Comparison of ENCODE assay signal across 8 cellular contexts in the genomic region with DNA sequence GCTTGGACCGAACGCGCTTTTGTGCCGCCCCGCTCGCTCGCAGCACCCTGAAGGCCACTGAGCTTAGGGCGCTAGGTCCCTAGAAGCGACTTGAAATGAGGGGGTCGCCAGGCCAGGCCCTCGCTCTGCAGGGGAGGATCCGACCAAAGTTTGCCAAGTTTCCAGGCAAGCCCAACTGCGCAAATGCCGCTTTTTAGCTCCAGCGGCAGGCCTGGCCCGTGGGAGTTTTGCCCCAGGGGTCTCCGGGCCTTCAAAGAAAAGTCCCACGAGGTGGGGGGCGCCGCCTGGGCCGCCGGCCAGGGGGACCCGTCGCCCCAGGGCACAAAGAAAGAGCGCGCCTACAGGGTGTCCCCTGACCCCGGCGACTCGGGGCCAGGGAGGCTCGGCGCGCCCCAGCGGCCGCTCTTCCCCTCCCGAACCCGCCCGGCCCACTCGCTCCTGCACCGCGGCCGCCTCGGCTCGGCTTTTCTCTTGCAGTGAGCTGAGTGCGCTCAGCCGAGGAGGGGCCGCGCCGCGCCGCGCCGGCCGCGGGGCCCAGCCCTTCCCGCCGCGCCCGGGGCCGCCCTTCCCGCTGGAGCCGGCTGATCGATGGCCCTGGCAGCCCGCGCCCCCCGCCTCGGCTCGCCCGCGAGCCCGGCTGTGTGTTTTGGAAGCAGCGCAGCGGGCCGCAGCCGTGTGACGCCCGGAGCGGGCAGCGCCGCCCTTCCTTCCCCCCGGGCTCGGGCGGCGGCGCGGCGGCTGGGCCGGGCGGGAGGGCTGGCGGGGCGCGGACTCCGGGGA. TPM values are rescaled to one million over a fixed set of nuclear protein-coding genes. Genes with fewer than 3 reads are reported as not detected.
DNase-seq lines count a peak whose midpoint lies in the region; ATAC-seq and TF ChIP-seq lines count a peak whose summit lies in the region.

No MANE protein-coding gene starts in this region.

- DNase-seq in dermis blood vessel endothelial cell (peak; percentile 47), upper lobe of right lung (no peak), AML-193 (lab: John Stamatoyannopoulos, UW) (no peak)

- H3K27me3 ChIP-seq in BLaER1 (peaks cover 71% of the 10 kb centered on the region), mucosa of rectum (ENCODE audit: control insufficient read depth in 2 of 2, insufficient read depth in 2 of 2, low read length in 2 of 2) (no peaks in the 10 kb centered on the region), upper lobe of right lung (no peaks in the 10 kb centered on the region)

- intact Hi-C loops in upper lobe of right lung (cut with DNase I) = no loop called here

- H3K4me3 ChIP-seq in BLaER1 (peak overlapping the region; percentile 74), mucosa of rectum (ENCODE audit: low read length in 2 of 2) (peak overlapping the region; percentile 76 to 77), upper lobe of right lung (peak overlapping the region; percentile 75)

- H3K4me1 ChIP-seq in BLaER1 (peaks cover 9% of the 10 kb centered on the region), mucosa of rectum (ENCODE audit: control insufficient read depth in 2 of 2, insufficient read depth in 2 of 2, low read length in 2 of 2) (peaks cover 20 to 27% of the 10 kb centered on the region in 2 donors), upper lobe of right lung (peaks cover 27% of the 10 kb centered on the region)

- H3K27ac ChIP-seq in BLaER1 (no peak overlapping the region), mucosa of rectum (ENCODE audit: low read depth in 2 of 2, low read length in 2 of 2) (peak overlapping the region; percentile 99), upper lobe of right lung (peak overlapping the region; percentile 99)

- TF ChIP-seq CTCF in upper lobe of right lung (IDR thresholded peaks at IDR 0.05) = no peak

- H3K9me3 ChIP-seq in BLaER1 (no peaks in the 10 kb centered on the region), mucosa of rectum (ENCODE audit: control insufficient read depth in 2 of 2, low read length in 2 of 2) (no peaks in the 10 kb centered on the region), upper lobe of right lung (no peaks in the 10 kb centered on the region)

- H4K20me1 ChIP-seq in BLaER1 = peaks cover 41% of the 10 kb centered on the region

- peak overlapping the region; percentile 50; the same call in 1 of the 2 replicates for H3K9ac ChIP-seq in BLaER1
- peak overlapping the region; percentile 89 to 96 for H3K9ac ChIP-seq in mucosa of rectum (ENCODE audit: low read depth in 1 of 2, low read length in 2 of 2)

- H3K4me2 ChIP-seq in BLaER1 = peak overlapping the region; percentile 100

- no peaks in the 10 kb centered on the region for H3K36me3 ChIP-seq in BLaER1
- H3K36me3 ChIP-seq in mucosa of rectum (ENCODE audit: control insufficient read depth in 2 of 2, insufficient read depth in 2 of 2, low read length in 2 of 2) = no peaks in the 10 kb centered on the region
- H3K36me3 ChIP-seq in upper lobe of right lung = no peaks in the 10 kb centered on the region

- ATAC-seq in GM18909 (IDR thresholded peaks at IDR 0.05; ENCODE audit: poor library complexity, unreplicated experiment) = peak; percentile 47
- peak; percentile 27 for ATAC-seq in HG03066 (IDR thresholded peaks at IDR 0.05; ENCODE audit: low read depth, unreplicated experiment)
- ATAC-seq in SK-N-SH treated with all-trans-retinoic acid at 6 μM for 48 hours = peak; percentile 22
- peak; percentile 39 for ATAC-seq in upper lobe of right lung

TF ChIP-seq in SK-N-SH treated with all-trans-retinoic acid at 6 μM for 48 hours, 23 proteins besides CTCF, POLR2A, EP300 and RAD21:
- TF ChIP-seq, protein P1, sequence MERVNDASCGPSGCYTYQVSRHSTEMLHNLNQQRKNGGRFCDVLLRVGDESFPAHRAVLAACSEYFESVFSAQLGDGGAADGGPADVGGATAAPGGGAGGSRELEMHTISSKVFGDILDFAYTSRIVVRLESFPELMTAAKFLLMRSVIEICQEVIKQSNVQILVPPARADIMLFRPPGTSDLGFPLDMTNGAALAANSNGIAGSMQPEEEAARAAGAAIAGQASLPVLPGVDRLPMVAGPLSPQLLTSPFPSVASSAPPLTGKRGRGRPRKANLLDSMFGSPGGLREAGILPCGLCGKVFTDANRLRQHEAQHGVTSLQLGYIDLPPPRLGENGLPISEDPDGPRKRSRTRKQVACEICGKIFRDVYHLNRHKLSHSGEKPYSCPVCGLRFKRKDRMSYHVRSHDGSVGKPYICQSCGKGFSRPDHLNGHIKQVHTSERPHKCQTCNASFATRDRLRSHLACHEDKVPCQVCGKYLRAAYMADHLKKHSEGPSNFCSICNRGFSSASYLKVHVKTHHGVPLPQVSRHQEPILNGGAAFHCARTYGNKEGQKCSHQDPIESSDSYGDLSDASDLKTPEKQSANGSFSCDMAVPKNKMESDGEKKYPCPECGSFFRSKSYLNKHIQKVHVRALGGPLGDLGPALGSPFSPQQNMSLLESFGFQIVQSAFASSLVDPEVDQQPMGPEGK (CRISPR knock-in tag; IDR thresholded peaks at IDR 0.05; ENCODE audit: borderline replicate concordance) = no peak
- TF ChIP-seq ZFP3 (CRISPR knock-in tag; IDR thresholded peaks at IDR 0.05) = 0 out of 2 replicates have a peak, but pooled peaks have one; percentile 42

RNA-seq across cellular contexts. Expression of a gene that starts 0.8 kb away (rescaled TPM):
- 26.4 and 32.7 TPM in 2 replicates for total RNA-seq in dermis blood vessel endothelial cell
- 70.6 TPM for total RNA-seq in upper lobe of right lung
